Comparison of ENCODE assay signal across 11 cellular contexts in the genomic region with DNA sequence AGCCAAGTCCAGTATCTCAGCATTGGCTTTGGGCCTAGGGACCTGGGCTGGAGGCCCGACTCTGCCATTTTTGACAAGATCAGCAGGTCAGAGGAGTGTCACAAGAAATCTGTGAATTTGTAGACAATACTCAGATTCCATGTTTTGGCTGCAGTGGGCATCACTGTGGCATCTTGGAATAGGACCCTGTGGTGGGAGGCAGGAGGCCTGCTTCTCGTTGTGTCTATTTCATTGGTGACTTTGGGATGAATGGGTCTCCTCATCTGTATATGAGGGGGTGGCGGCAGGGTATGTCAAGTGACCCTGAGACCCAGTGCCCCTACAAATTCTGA. TPM values are rescaled to one million over a fixed set of nuclear protein-coding genes. Genes with fewer than 3 reads are reported as not detected.
DNase-seq lines count a peak whose midpoint lies in the region; ATAC-seq and TF ChIP-seq lines count a peak whose summit lies in the region.
"Had no signal": no experiment of that assay in that cellular context is flagged by ENCODE, and none has a peak within 500 bp of the region (broad histone marks: within the 10 kb centered on the region; RNA-seq: fewer than 3 reads in every experiment).

No MANE protein-coding gene starts in this region.

- H3K9me1 ChIP-seq in IMR-90 (ENCODE audit: insufficient read depth, low read length) = no peaks in the 10 kb centered on the region

- TF ChIP-seq CTCF in CD8-positive, alpha-beta T cell (IDR thresholded peaks at IDR 0.05) = no peak
- no peak for TF ChIP-seq CTCF in IMR-90 (conservative IDR thresholded peaks at IDR 0.05; ENCODE audit: low read depth, low read length)
- peak; percentile 38 for TF ChIP-seq CTCF in nephron progenitor cell (IDR thresholded peaks at IDR 0.05)
- peak in 4 of 11 experiments; percentile 4 to 52 (median 18) for TF ChIP-seq CTCF in spleen (IDR thresholded peaks at IDR 0.05 in 8 of 11, conservative IDR thresholded peaks at IDR 0.05 in 3 of 11)

- H3K27me3 Mint-ChIP-seq in CD8-positive, alpha-beta T cell (ENCODE audit: low read depth) = no peaks in the 10 kb centered on the region
- H3K27me3 Mint-ChIP-seq in activated naive CD8-positive, alpha-beta T cell treated with anti-CD3 and anti-CD28 coated beads for 36 hours = no peaks in the 10 kb centered on the region
- H3K27me3 Mint-ChIP-seq in nephron progenitor cell (ENCODE audit: low read depth, poor library complexity) = peaks cover 24% of the 10 kb centered on the region
- H3K27me3 Mint-ChIP-seq: activated B cell treated with CpG ODN at 0.5 μM for 24 hours had no signal

- peak overlapping the region; percentile 81 for H2AFZ ChIP-seq in IMR-90 (replicated peaks; ENCODE audit: low read length, poor library complexity)

- H4K91ac ChIP-seq in IMR-90 (ENCODE audit: insufficient read depth, low read depth, low read length) = no peak overlapping the region

- no peaks in the 10 kb centered on the region for H3K27me3 ChIP-seq in CD8-positive, alpha-beta T cell (ENCODE audit: insufficient read depth, low read length)
- H3K27me3 ChIP-seq in IMR-90 (ENCODE audit: control insufficient read depth, insufficient read depth, low read length) (peaks cover 7% of the 10 kb centered on the region), spleen (replicated peaks in 1 of 7) (no peaks in the 10 kb centered on the region)
- H3K27me3 ChIP-seq: sigmoid colon had no signal

- CTCF ChIA-PET in CD8-positive, alpha-beta T cell (lab: Charles Lee) = interaction anchor here (0.7 to 4.9 kb wide), 8 partner anchors 12 to 571 kb away, joined by 3 to 114 read pairs (median 4); partner anchors contain the start of gene PPCDC
- CTCF ChIA-PET in IMR-90 (lab: Yijun Ruan, JAX) = interaction anchor here (0.7 to 1.9 kb wide), 2 partner anchors 160 to 176 kb away, joined by 3 to 14 read pairs; no protein-coding TSS in a partner anchor

- H2BK15ac ChIP-seq in IMR-90 (ENCODE audit: low read depth, low read length) = no peak overlapping the region

- H2AK9ac ChIP-seq in IMR-90 (replicated peaks; ENCODE audit: low read depth, low read length, poor library complexity) = peak overlapping the region; percentile 90

- no peak overlapping the region for H3K4ac ChIP-seq in IMR-90 (ENCODE audit: low read depth, low read length)

- H3K56ac ChIP-seq in IMR-90 (ENCODE audit: extremely low read depth, insufficient read depth, low read length) = no peak overlapping the region

- TF ChIP-seq POLR2A in IMR-90 (IDR thresholded peaks at IDR 0.05; ENCODE audit: low read depth, low read length) (no peak), spleen (IDR thresholded peaks at IDR 0.05) (no peak)

- dilution Hi-C loops in IMR-90 (cut with HindIII; ENCODE audit: low sequenced_read_pairs, unreplicated experiment) = no loop called here

- intact Hi-C loops in CD8-positive, alpha-beta T cell (cut with DNase I, micrococcal nuclease) = loop anchor here (2.0 to 10.0 kb wide), 4 partner anchors 246 to 830 kb away; partner anchors contain the start of genes FAM219B (in 1 of the 2), RPP25 (in 1 of the 2) and SIN3A (in 1 of the 2)
- intact Hi-C loops in IMR-90 (cut with micrococcal nuclease) (loop anchor here (1.0 to 2.0 kb wide), 3 partner anchors 181 to 304 kb away; no protein-coding TSS in a partner anchor), spleen (cut with DNase I; ENCODE audit: low total_unique reads) (loop anchor here (10.0 kb wide), 1 partner anchor 430 kb away; no protein-coding TSS in a partner anchor), sciatic nerve (cut with DNase I) (loop anchor here (2.0 kb wide), 1 partner anchor 176 kb away; no protein-coding TSS in a partner anchor)

- H2BK20ac ChIP-seq in IMR-90 (ENCODE audit: low read depth, low read length) = no peak overlapping the region

- H4K20me1 ChIP-seq in IMR-90 (ENCODE audit: insufficient read depth, low read length) = peaks cover 76% of the 10 kb centered on the region

- in situ Hi-C loops in IMR-90 (cut with MboI; ENCODE audit: low sequenced_read_pairs) = no loop called here

- H3K9ac ChIP-seq in IMR-90 (ENCODE audit: low read depth, low read length) = no peak overlapping the region

- H4K5ac ChIP-seq in IMR-90 (ENCODE audit: low read depth, low read length) = no peak overlapping the region

- H3K4me1 Mint-ChIP-seq in CD8-positive, alpha-beta T cell (ENCODE audit: low read depth) = peaks cover 47% of the 10 kb centered on the region
- H3K4me1 Mint-ChIP-seq in activated naive CD8-positive, alpha-beta T cell treated with anti-CD3 and anti-CD28 coated beads for 36 hours = peaks cover 45% of the 10 kb centered on the region
- H3K4me1 Mint-ChIP-seq in nephron progenitor cell = peaks cover 32% of the 10 kb centered on the region

- H3K36me3 Mint-ChIP-seq in CD8-positive, alpha-beta T cell = peaks cover 40% of the 10 kb centered on the region
- peaks cover 24% of the 10 kb centered on the region for H3K36me3 Mint-ChIP-seq in activated naive CD8-positive, alpha-beta T cell treated with anti-CD3 and anti-CD28 coated beads for 36 hours
- peaks cover 5% of the 10 kb centered on the region for H3K36me3 Mint-ChIP-seq in nephron progenitor cell (ENCODE audit: low read depth)

- no peak for DNase-seq in CD8-positive, alpha-beta T cell
- DNase-seq in IMR-90 = no peak
- no peak for DNase-seq in activated naive CD8-positive, alpha-beta T cell treated with anti-CD3 and anti-CD28 coated beads for 36 hours
- no peak for DNase-seq in nephron progenitor cell
- no peak for DNase-seq in spleen
- no peak for DNase-seq in sciatic nerve (ENCODE audit: low spot score)
- DNase-seq in H4 (ENCODE audit: low spot score) = no peak

- no TSS peak for BruUV-seq in IMR-90 (replicated peaks; lab: Mats Ljungman, UMichigan)

- H2BK5ac ChIP-seq in IMR-90 (ENCODE audit: low read depth, low read length, poor library complexity, severe bottlenecking) = no peak overlapping the region

- H3K23ac ChIP-seq in IMR-90 (ENCODE audit: low read depth, low read length) = no peak overlapping the region

- no peak overlapping the region for H2AK5ac ChIP-seq in IMR-90 (ENCODE audit: low read depth, low read length)

- ATAC-seq in CD8-positive, alpha-beta T cell = no peak
- ATAC-seq in IMR-90 (ENCODE audit: low read depth) (no peak), sciatic nerve (no peak)

- H3K9me3 ChIP-seq in CD8-positive, alpha-beta T cell (ENCODE audit: low read length) = no peaks in the 10 kb centered on the region
- H3K9me3 ChIP-seq in IMR-90 (ENCODE audit: control insufficient read depth, insufficient read depth, low read length) = no peaks in the 10 kb centered on the region
- no peaks in the 10 kb centered on the region for H3K9me3 ChIP-seq in spleen
- H3K9me3 ChIP-seq: sigmoid colon had no signal

- H3K27ac Mint-ChIP-seq in CD8-positive, alpha-beta T cell = no peak overlapping the region
- peak overlapping the region; percentile 80 for H3K27ac Mint-ChIP-seq in activated naive CD8-positive, alpha-beta T cell treated with anti-CD3 and anti-CD28 coated beads for 36 hours
- no peak overlapping the region for H3K27ac Mint-ChIP-seq in nephron progenitor cell

- WGBS in IMR-90 (ENCODE audit: extremely low coverage in 2 of 2, insufficient read length in 1 of 2), 2 experiments = 0% methylated on average over 1 of the region's 3 CpGs; no CpG with 5 or more reads in 1 of the 2 experiments
- 27 to 63% (median 38%) methylated on average over 2 to 3 of the region's 3 CpGs for WGBS in spleen, 5 donors

- H3K18ac ChIP-seq in IMR-90 (ENCODE audit: low read depth, low read length) = no peak overlapping the region

- no peak overlapping the region for H3K4me2 ChIP-seq in IMR-90 (ENCODE audit: low read depth, low read length)

- H2BK120ac ChIP-seq in IMR-90 (ENCODE audit: low read depth, low read length) = no peak overlapping the region

- no peak for TF ChIP-seq RAD21 in IMR-90 (IDR thresholded peaks at IDR 0.05; ENCODE audit: low read length)

- no peak overlapping the region for H3K27ac ChIP-seq in CD8-positive, alpha-beta T cell (ENCODE audit: low read depth, low read length)
- no peak overlapping the region for H3K27ac ChIP-seq in IMR-90 (ENCODE audit: insufficient read depth, low read length)
- H3K27ac ChIP-seq in spleen = peak overlapping the region in 3 of 8 donors; percentile 96 to 97 (median 97)

- peaks cover 23% of the 10 kb centered on the region for H3K4me1 ChIP-seq in CD8-positive, alpha-beta T cell (ENCODE audit: insufficient read depth, low read length)
- peaks cover 8% of the 10 kb centered on the region; the same call in 1 of the 2 replicates for H3K4me1 ChIP-seq in IMR-90 (ENCODE audit: control insufficient read depth, insufficient read depth, low read length)
- peaks cover 36 to 93% (median 69%) of the 10 kb centered on the region in 6 donors for H3K4me1 ChIP-seq in spleen

- peaks cover 14 to 69% of the 10 kb centered on the region in 2 experiments; a peak in 3 of 4 replicates for H3K79me1 ChIP-seq in IMR-90 (ENCODE audit: low read depth in 1 of 2, low read length in 2 of 2)

- no peak overlapping the region for H3K4me3 ChIP-seq in CD8-positive, alpha-beta T cell (ENCODE audit: low read depth, low read length)
- H3K4me3 ChIP-seq in IMR-90 (ENCODE audit: insufficient read depth, low read depth, low read length) (no peak overlapping the region), spleen (peak overlapping the region in 3 of 8 donors; percentile 89 to 98 (median 95))

- peak overlapping the region; percentile 19 for H3K4me3 Mint-ChIP-seq in CD8-positive, alpha-beta T cell
- peak overlapping the region; percentile 91 for H3K4me3 Mint-ChIP-seq in activated naive CD8-positive, alpha-beta T cell treated with anti-CD3 and anti-CD28 coated beads for 36 hours
- no peak overlapping the region for H3K4me3 Mint-ChIP-seq in nephron progenitor cell

- H3K9me3 Mint-ChIP-seq in CD8-positive, alpha-beta T cell = no peaks in the 10 kb centered on the region
- H3K9me3 Mint-ChIP-seq in activated naive CD8-positive, alpha-beta T cell treated with anti-CD3 and anti-CD28 coated beads for 36 hours = no peaks in the 10 kb centered on the region
- H3K9me3 Mint-ChIP-seq in nephron progenitor cell = no peaks in the 10 kb centered on the region
- H3K9me3 Mint-ChIP-seq: activated B cell treated with CpG ODN at 0.5 μM for 24 hours had no signal

- H3K14ac ChIP-seq in IMR-90 (replicated peaks; ENCODE audit: low read depth, low read length) = no peak overlapping the region

- POLR2A ChIA-PET in CD8-positive, alpha-beta T cell (lab: Charles Lee) = interaction anchor here (1.0 kb wide), 2 partner anchors 174 to 179 kb away, joined by 3 read pairs; no protein-coding TSS in a partner anchor
- POLR2A ChIA-PET in IMR-90 (lab: Charles Lee; ENCODE audit: unreplicated experiment) = no interaction called here

- peaks cover 24% of the 10 kb centered on the region for H3K36me3 ChIP-seq in CD8-positive, alpha-beta T cell (ENCODE audit: insufficient read depth, low read length)
- H3K36me3 ChIP-seq in IMR-90 (ENCODE audit: control insufficient read depth, insufficient read depth, low read length) (peaks cover 36% of the 10 kb centered on the region), spleen (peaks cover 6 to 50% (median 45%) of the 10 kb centered on the region in 6 donors)

- H4K8ac ChIP-seq in IMR-90 (ENCODE audit: low read depth in 2 of 2, low read length in 2 of 2) = no peak overlapping the region

RNA-seq across cellular contexts. Expression of gene C15orf39, which starts 3.3 kb away (rescaled TPM):
- total RNA-seq in CD8-positive, alpha-beta T cell = 10 to 100 TPM; 36.6 to 37.6 TPM
- total RNA-seq in IMR-90 (2012; rRNA removed) = 1.3 and 1.9 TPM in 2 replicates
- polyA plus RNA-seq in IMR-90 (2012; rRNA removed) = 5.7 and 7.0 TPM in 2 replicates
- 3.1 and 5.9 TPM in 2 replicates for polyA plus RNA-seq in IMR-90 (2012; cell fraction: cytosol; rRNA removed)
- 6.0 and 10.0 TPM in 2 replicates for polyA plus RNA-seq in IMR-90 (2012; cell fraction: nucleus; rRNA removed; ENCODE audit: low replicate concordance)
- 10 to 100 TPM; 34.3 to 35.7 TPM for total RNA-seq in activated naive CD8-positive, alpha-beta T cell treated with anti-CD3 and anti-CD28 coated beads for 36 hours
- total RNA-seq in spleen = 10 to 100 TPM; 56.0 to 70.2 (median 67.6) TPM
- polyA plus RNA-seq in spleen = 10 to 100 TPM in 1 of 3 donors, 1 to 10 TPM in 2; 6.9 to 19.3 (median 7.4) TPM
- 25.5 TPM for total RNA-seq in sciatic nerve
- 9.2 and 10.8 TPM in 2 replicates for total RNA-seq in H4 (2014; rRNA removed; shearing (Covaris generic))

RNA-seq across cellular contexts. Expression of gene GOLGA6C, which starts 53.1 kb away (rescaled TPM):
- not detected for total RNA-seq in CD8-positive, alpha-beta T cell
- total RNA-seq in IMR-90 (2012; rRNA removed) = not detected in 2 replicates
- polyA plus RNA-seq in IMR-90 (2012; rRNA removed) = not detected in 2 replicates
- not detected in 2 replicates for polyA plus RNA-seq in IMR-90 (2012; cell fraction: cytosol; rRNA removed)
- not detected in 2 replicates for polyA plus RNA-seq in IMR-90 (2012; cell fraction: nucleus; rRNA removed; ENCODE audit: low replicate concordance)
- total RNA-seq in activated naive CD8-positive, alpha-beta T cell treated with anti-CD3 and anti-CD28 coated beads for 36 hours = not detected
- total RNA-seq in spleen = not detected
- not detected for polyA plus RNA-seq in spleen
- total RNA-seq in sciatic nerve = not detected
- total RNA-seq in H4 (2014; rRNA removed; shearing (Covaris generic)) = not detected in 2 replicates
- total RNA-seq: activated B cell treated with CpG ODN at 0.5 μM for 24 hours, mucosa of gallbladder, Right ventricle myocardium inferior had no signal
- polyA plus RNA-seq: sigmoid colon had no signal
